In the genomic region with DNA sequence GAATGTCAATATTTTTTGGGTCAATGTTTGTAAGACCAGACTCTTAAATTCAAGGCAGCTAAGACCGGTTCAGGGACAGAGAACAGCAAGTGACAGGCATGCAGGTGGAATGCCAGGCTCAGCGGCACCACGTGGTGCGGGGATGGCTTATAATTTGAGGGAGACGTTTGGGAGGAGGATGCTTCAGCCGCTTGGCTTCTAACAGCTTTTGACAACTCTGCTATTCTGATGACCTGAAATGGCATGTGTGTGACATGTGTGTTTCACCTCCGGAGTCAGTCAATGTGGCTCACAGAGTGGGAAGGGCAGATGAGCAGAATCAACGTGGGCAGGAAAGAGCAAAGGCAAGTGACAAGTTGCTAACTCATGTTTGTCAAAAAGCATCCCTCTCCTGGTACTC, we compare ENCODE assay signal across 22 cellular contexts.
DNase-seq lines count a peak whose midpoint lies in the region; ATAC-seq and TF ChIP-seq lines count a peak whose summit lies in the region.
"Had no signal": no experiment of that assay in that cellular context is flagged by ENCODE, and none has a peak within 500 bp of the region (broad histone marks: within the 10 kb centered on the region; RNA-seq: fewer than 3 reads in every experiment).

No MANE protein-coding gene starts in this region.

- no peaks in the 10 kb centered on the region for H3K9me2 ChIP-seq in neural cell (ENCODE audit: insufficient read depth, low read length)

- no peak overlapping the region for H3K9ac ChIP-seq in neural cell (ENCODE audit: low read length)
- H3K9ac ChIP-seq: BLaER1 treated with 17β-estradiol and CSF1 and Interleukin-3, amounts not matched to agents 10 nM and 100 nM had no signal

- TF ChIP-seq EP300 in neural cell (conservative IDR thresholded peaks at IDR 0.05; ENCODE audit: poor library complexity, severe bottlenecking) = peak; percentile 12

- no peak for TF ChIP-seq POLR2A in breast epithelium (IDR thresholded peaks at IDR 0.05)

- no peaks in the 10 kb centered on the region for H3K9me3 ChIP-seq in neural cell (ENCODE audit: low read length)
- no peaks in the 10 kb centered on the region for H3K9me3 ChIP-seq in breast epithelium
- H3K9me3 ChIP-seq: A549; BE2C; BLaER1 treated with 17β-estradiol and CSF1 and Interleukin-3, amounts not matched to agents 10 nM and 100 nM had no signal

- H3K36me3 ChIP-seq in neural cell (ENCODE audit: insufficient read depth, low read length) (no peaks in the 10 kb centered on the region), breast epithelium (no peaks in the 10 kb centered on the region)
- H3K36me3 ChIP-seq: BE2C; BLaER1 treated with 17β-estradiol and CSF1 and Interleukin-3, amounts not matched to agents 10 nM and 100 nM had no signal

- H3K4me2 ChIP-seq in neural cell (ENCODE audit: low read length) = no peak overlapping the region
- H3K4me2 ChIP-seq: A549; BLaER1 treated with 17β-estradiol and CSF1 and Interleukin-3, amounts not matched to agents 10 nM and 100 nM had no signal

- DNase-seq in G401 (ENCODE audit: low spot score) = peak; percentile 27
- DNase-seq in cerebellum (ENCODE audit: low spot score) = peak; percentile 21
- DNase-seq in retina = peak; percentile 53
- DNase-seq in breast epithelium (ENCODE audit: low spot score in 2 of 2) = no peak
- DNase-seq: 8988T; ACHN; AML-193; BE2C; CD4-positive, alpha-beta T cell; CD8-positive, alpha-beta memory T cell; DMS 273 treated with DMSO at 0.1 percent for 48 hours; DMS79; EL; GF-D8; GOT3; H7; HCEC 1CT had no signal

- no peaks in the 10 kb centered on the region for H3F3A ChIP-seq in neural cell (ENCODE audit: insufficient read depth, low read length, poor library complexity, severe bottlenecking)

- H3K4me1 ChIP-seq in breast epithelium = no peaks in the 10 kb centered on the region
- H3K4me1 ChIP-seq: A549, BE2C had no signal

- no peaks in the 10 kb centered on the region for H3K27me3 ChIP-seq in neural cell (ENCODE audit: insufficient read depth, low read depth, low read length)
- H3K27me3 ChIP-seq in breast epithelium = no peaks in the 10 kb centered on the region
- H3K27me3 ChIP-seq: BLaER1 treated with 17β-estradiol and CSF1 and Interleukin-3, amounts not matched to agents 10 nM and 100 nM had no signal

- H2AFZ ChIP-seq in neural cell (ENCODE audit: low read depth, low read length) = no peak overlapping the region

- in situ Hi-C loops in G401 (cut with HindIII; ENCODE audit: low sequenced_read_pairs) = no loop called here

- H4K20me1 ChIP-seq in neural cell (ENCODE audit: insufficient read depth) = no peaks in the 10 kb centered on the region
- H4K20me1 ChIP-seq: BLaER1 treated with 17β-estradiol and CSF1 and Interleukin-3, amounts not matched to agents 10 nM and 100 nM had no signal

- H3K27ac ChIP-seq in neural cell (ENCODE audit: low read length) = no peak overlapping the region
- H3K27ac ChIP-seq in breast epithelium = no peak overlapping the region
- H3K27ac ChIP-seq: A549; BLaER1 treated with 17β-estradiol and CSF1 and Interleukin-3, amounts not matched to agents 10 nM and 100 nM had no signal

- no peak for TF ChIP-seq RAD21 in neural cell (conservative IDR thresholded peaks at IDR 0.05)

- ATAC-seq in GM21367 (IDR thresholded peaks at IDR 0.05; ENCODE audit: unreplicated experiment) (no peak), HG03025 (IDR thresholded peaks at IDR 0.05; ENCODE audit: low FRiP score, unreplicated experiment) (no peak)
- ATAC-seq: A549 had no signal

- H3K4me3 ChIP-seq in neural cell (ENCODE audit: low read length) = no peak overlapping the region
- H3K4me3 ChIP-seq in breast epithelium = no peak overlapping the region
- H3K4me3 ChIP-seq: A549; BLaER1 treated with 17β-estradiol and CSF1 and Interleukin-3, amounts not matched to agents 10 nM and 100 nM had no signal

- TF ChIP-seq CTCF in neural cell (IDR thresholded peaks at IDR 0.05; ENCODE audit: poor library complexity, severe bottlenecking) (no peak), breast epithelium (IDR thresholded peaks at IDR 0.05) (no peak)

- H3K79me2 ChIP-seq in neural cell (replicated peaks; ENCODE audit: insufficient read depth, low read length) = no peaks in the 10 kb centered on the region

- intact Hi-C loops in breast epithelium (cut with DNase I; ENCODE audit: low total_unique reads) = no loop called here

TF ChIP-seq in neural cell, 6 proteins besides CTCF, POLR2A, EP300 and RAD21:
- TF ChIP-seq REST (IDR thresholded peaks at IDR 0.05; ENCODE audit: borderline replicate concordance) (no peak), SMC3 (conservative IDR thresholded peaks at IDR 0.05; ENCODE audit: poor library complexity) (no peak), TAF1 (IDR thresholded peaks at IDR 0.05; ENCODE audit: low read depth) (no peak), POLR2AphosphoS5 (IDR thresholded peaks at IDR 0.05) (no peak), MXI1 (conservative IDR thresholded peaks at IDR 0.05; ENCODE audit: poor library complexity, severe bottlenecking) (no peak), EZH2 (IDR thresholded peaks at IDR 0.05; ENCODE audit: borderline replicate concordance, insufficient read depth, low read length, poor library complexity, severe bottlenecking) (no peak)
TF ChIP-seq in neural cell: peak in this region for 0.

Comparison
In these comparisons a context has a peak if more than half of its experiments do, and no peak if none do; other contexts are left out.
1. DNase-seq: peak in G401 (single experiment), cerebellum (single experiment) and retina (single experiment); none in breast epithelium (0 of 2).